In the genomic region with DNA sequence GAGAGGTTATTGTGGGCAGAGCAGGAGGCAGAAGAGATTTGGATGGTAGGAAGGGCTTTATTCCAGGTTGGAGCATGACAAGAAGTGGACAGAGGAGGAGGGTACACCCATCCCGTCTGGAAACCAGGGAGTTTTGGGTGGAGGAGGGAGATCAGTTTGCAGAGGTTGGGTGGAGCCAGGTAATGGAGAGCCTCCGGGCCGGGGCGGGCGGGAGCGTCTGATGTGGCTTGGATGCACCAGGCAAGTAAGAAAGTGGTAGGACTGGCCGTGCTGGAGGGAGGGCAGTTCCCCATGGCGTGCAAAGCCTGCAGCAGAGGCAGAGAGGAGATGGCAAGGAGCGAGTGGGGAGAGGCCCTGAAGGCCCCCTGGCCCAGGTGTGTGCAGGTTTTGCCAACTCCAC, we compare ENCODE assay signal across 20 cellular contexts. TPM values are rescaled to one million over a fixed set of nuclear protein-coding genes. Genes with fewer than 3 reads are reported as not detected.
DNase-seq lines count a peak whose midpoint lies in the region; ATAC-seq lines count a peak whose summit lies in the region.
"Had no signal": no experiment of that assay in that cellular context is flagged by ENCODE, and none has a peak within 500 bp of the region (broad histone marks: within the 10 kb centered on the region; RNA-seq: fewer than 3 reads in every experiment).

No MANE protein-coding gene starts in this region.

- CTCF ChIA-PET in activated CD8-positive, alpha-beta T cell treated with anti-CD3 and anti-CD28 coated beads, Interleukin-2, amount 10 ng/mL, durations not matched to agents 7 days and 5 days (lab: Charles Lee) = no interaction called here

- 86% methylated on average over 9 of the region's 9 CpGs for WGBS in right cardiac atrium

- H3K9me3 ChIP-seq in right cardiac atrium (ENCODE audit: control insufficient read depth, low read length) = no peaks in the 10 kb centered on the region
- H3K9me3 ChIP-seq: ovary had no signal

- H3K27ac Mint-ChIP-seq in activated CD8-positive, alpha-beta T cell treated with anti-CD3 and anti-CD28 coated beads, Interleukin-2, amount 10 ng/mL, durations not matched to agents 7 days and 5 days = peak overlapping the region; percentile 24
- H3K27ac Mint-ChIP-seq: activated CD4-positive, alpha-beta T cell treated with anti-CD3 and anti-CD28 coated beads, Interleukin-2, amount 10 ng/mL, durations not matched to agents 7 days and 5 days; HFFc6 had no signal

- H3K4me1 Mint-ChIP-seq in activated CD8-positive, alpha-beta T cell treated with anti-CD3 and anti-CD28 coated beads, Interleukin-2, amount 10 ng/mL, durations not matched to agents 7 days and 5 days (ENCODE audit: low read depth) = peaks cover under 1% of the 10 kb centered on the region

- no peak for ATAC-seq in right cardiac atrium
- no peak for ATAC-seq in activated CD8-positive, alpha-beta T cell treated with anti-CD3 and anti-CD28 coated beads, Interleukin-2, amount 10 ng/mL, durations not matched to agents 7 days and 5 days
- no peak for ATAC-seq in GM19023 (IDR thresholded peaks at IDR 0.05; ENCODE audit: unreplicated experiment)
- ATAC-seq: naive thymus-derived CD4-positive, alpha-beta T cell had no signal

- H3K27ac ChIP-seq in right cardiac atrium (ENCODE audit: low read length) = no peak overlapping the region
- H3K27ac ChIP-seq: ovary, VCaP had no signal

- no peak overlapping the region for H3K4me3 ChIP-seq in right cardiac atrium (ENCODE audit: low read length)
- H3K4me3 ChIP-seq: ovary had no signal

- DNase-seq in right cardiac atrium (peak in 2 of 3 donors; percentile 38 to 39), cardiac septum (ENCODE audit: low spot score) (no peak), iPS-NIHi11 (ENCODE audit: low spot score) (peak; percentile 1), amniotic stem cell (lab: John Stamatoyannopoulos, UW) (no peak), DMS 273 (lab: John Stamatoyannopoulos, UW; ENCODE audit: unreplicated experiment) (no peak)
- no peak for DNase-seq in activated CD8-positive, alpha-beta T cell treated with anti-CD3 and anti-CD28 coated beads, Interleukin-2, amount 10 ng/mL, durations not matched to agents 7 days and 5 days
- DNase-seq: activated CD4-positive, alpha-beta T cell treated with anti-CD3 and anti-CD28 coated beads, Interleukin-2, amount 10 ng/mL, durations not matched to agents 7 days and 5 days; activated gamma-delta T cell; C1 segment of cervical spinal cord; Calu3; caudate nucleus; HFFc6; IMR-90; naive thymus-derived CD4-positive, alpha-beta T cell; NCI-H1105 treated with DMSO at 0.1 percent for 48 hours; NCI-H2029 treated with DMSO at 0.1 percent for 48 hours; NCI-H226 had no signal

- H3K27me3 ChIP-seq in right cardiac atrium (ENCODE audit: control insufficient read depth, insufficient read depth) = no peaks in the 10 kb centered on the region
- H3K27me3 ChIP-seq: ovary had no signal

- no peaks in the 10 kb centered on the region for H3K9me3 Mint-ChIP-seq in activated CD8-positive, alpha-beta T cell treated with anti-CD3 and anti-CD28 coated beads, Interleukin-2, amount 10 ng/mL, durations not matched to agents 7 days and 5 days (ENCODE audit: insufficient read depth)
- H3K9me3 Mint-ChIP-seq: activated CD4-positive, alpha-beta T cell treated with anti-CD3 and anti-CD28 coated beads, Interleukin-2, amount 10 ng/mL, durations not matched to agents 7 days and 5 days; HFFc6; naive thymus-derived CD4-positive, alpha-beta T cell had no signal

- H3K4me3 Mint-ChIP-seq in activated CD8-positive, alpha-beta T cell treated with anti-CD3 and anti-CD28 coated beads, Interleukin-2, amount 10 ng/mL, durations not matched to agents 7 days and 5 days = no peak overlapping the region
- H3K4me3 Mint-ChIP-seq: activated CD4-positive, alpha-beta T cell treated with anti-CD3 and anti-CD28 coated beads, Interleukin-2, amount 10 ng/mL, durations not matched to agents 7 days and 5 days; HFFc6; naive thymus-derived CD4-positive, alpha-beta T cell had no signal

- POLR2A ChIA-PET in activated CD8-positive, alpha-beta T cell treated with anti-CD3 and anti-CD28 coated beads, Interleukin-2, amount 10 ng/mL, durations not matched to agents 7 days and 5 days (lab: Charles Lee) = interaction anchor here (1.3 to 1.5 kb wide), 2 partner anchors 13 to 14 kb away, joined by 3 to 7 read pairs; a partner anchor contains a TSS

- H3K36me3 Mint-ChIP-seq in activated CD8-positive, alpha-beta T cell treated with anti-CD3 and anti-CD28 coated beads, Interleukin-2, amount 10 ng/mL, durations not matched to agents 7 days and 5 days (ENCODE audit: low read depth) = peaks cover 63% of the 10 kb centered on the region

- intact Hi-C loops in right cardiac atrium (cut with DNase I) (no loop called here), cardiac septum (cut with DNase I) (no loop called here)

- H3K27me3 Mint-ChIP-seq in activated CD8-positive, alpha-beta T cell treated with anti-CD3 and anti-CD28 coated beads, Interleukin-2, amount 10 ng/mL, durations not matched to agents 7 days and 5 days (ENCODE audit: low read depth) = no peaks in the 10 kb centered on the region
- H3K27me3 Mint-ChIP-seq: activated CD4-positive, alpha-beta T cell treated with anti-CD3 and anti-CD28 coated beads, Interleukin-2, amount 10 ng/mL, durations not matched to agents 7 days and 5 days; naive thymus-derived CD4-positive, alpha-beta T cell had no signal

- no peaks in the 10 kb centered on the region for H3K4me1 ChIP-seq in right cardiac atrium (ENCODE audit: control insufficient read depth, insufficient read depth, low read length)

RNA-seq across cellular contexts. Expression of a gene that starts 10.9 kb away (rescaled TPM):
- 1 to 10 TPM; 1.8 to 6.3 (median 4.4) TPM for total RNA-seq in right cardiac atrium
- polyA plus RNA-seq in right cardiac atrium = 4.7 TPM
- 4.2 TPM for total RNA-seq in cardiac septum
- 10 to 100 TPM; 29.9 to 37.1 TPM for total RNA-seq in activated CD8-positive, alpha-beta T cell treated with anti-CD3 and anti-CD28 coated beads, Interleukin-2, amount 10 ng/mL, durations not matched to agents 7 days and 5 days

RNA-seq across cellular contexts. Expression of a gene that starts 13.6 kb away (rescaled TPM):
- 10 to 100 TPM; 14.7 to 19.1 (median 17.8) TPM for total RNA-seq in right cardiac atrium
- polyA plus RNA-seq in right cardiac atrium = 13.8 TPM
- total RNA-seq in cardiac septum = 19.9 TPM
- total RNA-seq in activated CD8-positive, alpha-beta T cell treated with anti-CD3 and anti-CD28 coated beads, Interleukin-2, amount 10 ng/mL, durations not matched to agents 7 days and 5 days = 10 to 100 TPM; 58.0 to 64.3 TPM

RNA-seq across cellular contexts. Expression of a gene that starts 13.9 kb away (rescaled TPM):
- total RNA-seq in right cardiac atrium (10 to 100 TPM; 19.6 to 31.3 (median 22.8) TPM), cardiac septum (24.9 TPM)
- polyA plus RNA-seq in right cardiac atrium = 32.3 TPM
- total RNA-seq in activated CD8-positive, alpha-beta T cell treated with anti-CD3 and anti-CD28 coated beads, Interleukin-2, amount 10 ng/mL, durations not matched to agents 7 days and 5 days = 10 to 100 TPM; 23.3 to 24.0 TPM

RNA-seq across cellular contexts. Expression of a gene that starts 14.1 kb away (rescaled TPM):
- 10 to 100 TPM; 40.0 to 50.4 (median 43.8) TPM for total RNA-seq in right cardiac atrium
- 69.7 TPM for polyA plus RNA-seq in right cardiac atrium
- 43.2 TPM for total RNA-seq in cardiac septum
- 10 to 100 TPM; 44.1 to 48.2 TPM for total RNA-seq in activated CD8-positive, alpha-beta T cell treated with anti-CD3 and anti-CD28 coated beads, Interleukin-2, amount 10 ng/mL, durations not matched to agents 7 days and 5 days

RNA-seq across cellular contexts. Expression of a gene that starts 17.0 kb away (rescaled TPM):
- total RNA-seq in right cardiac atrium (10 to 100 TPM in 2 of 4 donors, 1 to 10 TPM in 2; 8.2 to 14.6 (median 10.3) TPM), cardiac septum (9.6 TPM)
- 17.9 TPM for polyA plus RNA-seq in right cardiac atrium
- 10 to 100 TPM; 10.5 to 12.4 TPM for total RNA-seq in activated CD8-positive, alpha-beta T cell treated with anti-CD3 and anti-CD28 coated beads, Interleukin-2, amount 10 ng/mL, durations not matched to agents 7 days and 5 days

Comparison
In these comparisons a context has a peak if more than half of its experiments do, and no peak if none do; other contexts are left out.
1. DNase-seq: peak in right cardiac atrium (2 of 3) and iPS-NIHi11 (single experiment); none in cardiac septum (single experiment), activated CD8-positive, alpha-beta T cell treated with anti-CD3 and anti-CD28 coated beads, Interleukin-2, amount 10 ng/mL, durations not matched to agents 7 days and 5 days (single experiment), amniotic stem cell (single experiment) and DMS 273 (single experiment).